Comparison of ENCODE assay signal across 18 cellular contexts in the genomic region with DNA sequence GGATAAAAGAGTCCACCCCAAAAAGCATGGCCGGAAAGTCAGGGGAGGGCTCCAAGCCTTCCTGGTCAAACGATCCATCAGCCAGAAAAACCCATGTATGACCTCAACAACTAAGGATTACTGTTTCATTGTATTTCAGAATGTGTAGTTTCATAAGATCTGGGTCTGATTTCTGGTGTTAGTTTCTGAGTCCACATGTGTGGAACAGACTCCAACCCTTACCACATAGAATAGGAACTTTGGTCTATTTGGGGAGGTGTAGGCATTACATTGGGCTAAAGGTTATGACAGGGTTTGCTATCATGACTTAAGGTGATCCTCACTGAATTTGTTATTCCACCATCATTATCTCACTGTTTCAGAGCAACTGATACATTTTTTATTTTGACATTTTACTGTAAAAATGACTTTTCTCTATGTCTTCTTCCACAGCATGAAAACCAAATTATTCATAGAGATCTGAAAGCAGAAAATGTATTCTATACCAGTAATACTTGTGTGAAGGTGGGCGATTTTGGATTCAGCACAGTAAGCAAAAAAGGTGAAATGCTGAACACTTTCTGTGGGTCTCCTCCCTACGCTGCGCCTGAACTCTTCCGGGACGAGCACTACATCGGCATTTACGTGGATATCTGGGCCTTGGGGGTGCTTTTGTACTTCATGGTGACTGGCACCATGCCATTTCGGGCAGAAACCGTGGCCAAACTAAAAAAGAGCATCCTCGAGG. TPM values are rescaled to one million over a fixed set of nuclear protein-coding genes. Genes with fewer than 3 reads are reported as not detected.
DNase-seq lines count a peak whose midpoint lies in the region; ATAC-seq, FAIRE-seq and TF ChIP-seq lines count a peak whose summit lies in the region.
"Had no signal": no experiment of that assay in that cellular context is flagged by ENCODE, and none has a peak within 500 bp of the region (broad histone marks: within the 10 kb centered on the region; RNA-seq: fewer than 3 reads in every experiment).

No MANE protein-coding gene starts in this region.

- CTCF ChIA-PET in K562 (lab: Yijun Ruan, JAX; ENCODE audit: low intra/inter-chr PET ratio): no interaction called here

- no peaks in the 10 kb centered on the region for H3K9me3 ChIP-seq in K562 (replicated peaks; ENCODE audit: control insufficient read depth, insufficient read depth, low read depth, low read length)
- no peaks in the 10 kb centered on the region for H3K9me3 ChIP-seq in right lobe of liver
- no peaks in the 10 kb centered on the region for H3K9me3 ChIP-seq in upper lobe of right lung
- H3K9me3 ChIP-seq: BLaER1 had no signal

- no peak overlapping the region for H2AFZ ChIP-seq in K562 (ENCODE audit: low read depth, low read length)
- H2AFZ ChIP-seq: GM23338 had no signal

- H3K9ac ChIP-seq in K562 (ENCODE audit: insufficient read depth in 1 of 2, low read depth in 2 of 2, low read length in 2 of 2): no peak overlapping the region
- H3K9ac ChIP-seq: BLaER1 had no signal

- H3K36me3 ChIP-seq in K562 (ENCODE audit: control insufficient read depth, insufficient read depth, low read length) (no peaks in the 10 kb centered on the region), right lobe of liver (no peaks in the 10 kb centered on the region), upper lobe of right lung (no peaks in the 10 kb centered on the region)
- H3K36me3 ChIP-seq: BLaER1 had no signal

- TF ChIP-seq POLR2A in K562 (conservative IDR thresholded peaks at IDR 0.05) (no peak), right lobe of liver (IDR thresholded peaks at IDR 0.05) (no peak)

- no peak for FAIRE-seq in K562 (lab: Jason Lieb, UNC)
- no peak for FAIRE-seq in D721Med (lab: Jason Lieb, UNC)
- FAIRE-seq: GM12891, GM18507 had no signal

- no peak overlapping the region for H3K4me2 ChIP-seq in K562 (ENCODE audit: insufficient read depth, low read length)
- H3K4me2 ChIP-seq: BLaER1, GM23338 had no signal

- H4K20me1 ChIP-seq in K562 (replicated peaks; ENCODE audit: control insufficient read depth, insufficient read depth, low read length): no peaks in the 10 kb centered on the region
- H4K20me1 ChIP-seq: BLaER1 had no signal

- WGBS in K562 (ENCODE audit: insufficient coverage, low coverage, missing lambda C conversion rate): 38% methylated on average over 12 of the region's 12 CpGs
- 89% methylated on average over 9 of the region's 12 CpGs for WGBS in right lobe of liver (ENCODE audit: insufficient coverage, low coverage, low lambda C conversion rate, missing lambda C conversion rate)

- no peaks in the 10 kb centered on the region for H3K79me2 ChIP-seq in K562 (ENCODE audit: control insufficient read depth, insufficient read depth, low read length)

- POLR2A ChIA-PET in K562 (lab: Yijun Ruan, JAX): no interaction called here

- intact Hi-C loops in K562 (cut with micrococcal nuclease): loop anchor here (5.0 kb wide), 1 partner anchor 33 kb away; a partner anchor contains a TSS
- intact Hi-C loops in right lobe of liver (cut with DNase I): no loop called here
- intact Hi-C loops in upper lobe of right lung (cut with DNase I): no loop called here

- DNase-seq in K562 (ENCODE audit: extremely low read depth in 1 of 4, low spot score in 3 of 4): no peak
- DNase-seq in left lobe of liver (ENCODE audit: low spot score): no peak
- no peak for DNase-seq in right lobe of liver
- DNase-seq in D721Med (ENCODE audit: insufficient read length, low spot score): no peak
- no peak for DNase-seq in upper lobe of right lung
- DNase-seq: CD4-positive, CD25-positive, alpha-beta regulatory T cell; CD8-positive, alpha-beta memory T cell; DMS53; DMS79 treated with DMSO at 0.1 percent for 48 hours; GF-D8; H9 had no signal

- no peaks in the 10 kb centered on the region for H3K9me1 ChIP-seq in K562 (ENCODE audit: control insufficient read depth, insufficient read depth, low read length)

- H3K27ac ChIP-seq in K562 (ENCODE audit: extremely low read depth, low read depth, low read length): no peak overlapping the region
- no peak overlapping the region for H3K27ac ChIP-seq in right lobe of liver
- no peak overlapping the region for H3K27ac ChIP-seq in upper lobe of right lung
- H3K27ac ChIP-seq: BLaER1, C4-2B had no signal

- H3K4me1 ChIP-seq in K562 (replicated peaks in 1 of 2; ENCODE audit: control insufficient read depth in 2 of 2, insufficient read depth in 2 of 2, low read length in 2 of 2) (peaks cover 0 to 16% of the 10 kb centered on the region in 2 experiments; a peak in 4 of 5 replicates), right lobe of liver (peaks cover 0 to 9% (median 3%) of the 10 kb centered on the region in 4 donors), upper lobe of right lung (no peaks in the 10 kb centered on the region)
- H3K4me1 ChIP-seq: BLaER1 had no signal

- in situ Hi-C loops in K562 (cut with MboI): no loop called here

- BruUV-seq in K562 (replicated peaks; lab: Mats Ljungman, UMichigan): no TSS peak

- no peak for TF ChIP-seq EP300 in K562 (IDR thresholded peaks at IDR 0.05; ENCODE audit: low read length)

- TF ChIP-seq CTCF in K562 (IDR thresholded peaks at IDR 0.05 in 2 of 3, conservative IDR thresholded peaks at IDR 0.05 in 1 of 3; ENCODE audit: insufficient read depth in 2 of 3, low read depth in 1 of 3, low read length in 3 of 3) (no peak), right lobe of liver (IDR thresholded peaks at IDR 0.05) (no peak), D721Med (IDR thresholded peaks at IDR 0.05; ENCODE audit: insufficient read depth, missing control alignments) (no peak), upper lobe of right lung (IDR thresholded peaks at IDR 0.05) (no peak)

- H3K27me3 ChIP-seq in K562 (ENCODE audit: control insufficient read depth in 2 of 2, insufficient read depth in 2 of 2, low read length in 2 of 2): no peaks in the 10 kb centered on the region; a peak in 1 of 5 replicates
- no peaks in the 10 kb centered on the region for H3K27me3 ChIP-seq in right lobe of liver
- no peaks in the 10 kb centered on the region for H3K27me3 ChIP-seq in upper lobe of right lung
- H3K27me3 ChIP-seq: BLaER1 had no signal

- H3K4me3 ChIP-seq in K562 (no peak overlapping the region), right lobe of liver (no peak overlapping the region), upper lobe of right lung (no peak overlapping the region)
- H3K4me3 ChIP-seq: BLaER1, GM23338 had no signal

- ATAC-seq in K562 (no peak), left lobe of liver (peak; percentile 77), right lobe of liver (peak in 3 of 4 donors; percentile 22 to 60 (median 43)), HG03159 (IDR thresholded peaks at IDR 0.05; ENCODE audit: unreplicated experiment) (no peak), upper lobe of right lung (no peak)
- ATAC-seq: GM23338, HCT116 had no signal

- no peak for TF ChIP-seq RAD21 in K562 (CRISPR knock-in tag; conservative IDR thresholded peaks at IDR 0.05 in 1 of 2, IDR thresholded peaks at IDR 0.05 in 1 of 2)

TF ChIP-seq in K562, 482 proteins besides CTCF, POLR2A, EP300 and RAD21 (continues in another document):
- peak; percentile 73 for TF ChIP-seq ZNF316 (IDR thresholded peaks at IDR 0.05)

RNA-seq across cellular contexts. Expression of a gene that starts 33.5 kb away (rescaled TPM):
- total RNA-seq in K562 (2011; cell fraction: chromatin; rRNA removed; ENCODE audit: low replicate concordance): 640 and 1,528 TPM in 2 replicates
- total RNA-seq in K562 (2011; cell fraction: nucleolus; rRNA removed): 261 and 443 TPM in 2 replicates
- total RNA-seq in K562 (2011; cell fraction: nucleoplasm; rRNA removed): 645 and 660 TPM in 2 replicates
- total RNA-seq in K562 (2014; rRNA removed) (43.7 and 46.9 TPM in 2 replicates), K562 (2014; rRNA removed; fragmentation: Illumina TruSeq; extraction: Trizol) (131 and 160 TPM in 2 replicates), K562 (2015; rRNA removed; fragmentation: Illumina TruSeq; extraction: Trizol) (66.1 and 77.9 TPM in 2 replicates), K562 (2021) (116 and 137 TPM in 2 replicates), left lobe of liver (42.8 TPM), right lobe of liver (100 to 1,000 TPM in 2 of 6 experiments, 10 to 100 TPM in 4; 27.9 to 341 (median 62.0) TPM), upper lobe of right lung (167 TPM)
- polyA plus RNA-seq in K562 (2011; rRNA removed) (337 and 342 TPM in 2 replicates), K562 (2014; fragmentation: Illumina TruSeq; extraction: Trizol) (139 and 165 TPM in 2 replicates), K562 (2014; fragmentation: Nextera tagmentation; extraction: Ambion mirVana) (10 to 100 TPM; 84.6 to 93.1 TPM), K562 (2014; rRNA removed) (111 and 122 TPM in 2 replicates)
- polyA plus RNA-seq in K562 (2011; cell fraction: cytosol; rRNA removed): 38.9 and 149 TPM in 2 replicates
- polyA plus RNA-seq in K562 (2011; cell fraction: nucleus; rRNA removed): 209 and 452 TPM in 2 replicates
- polyA plus RNA-seq in K562 (2012): 49.5 and 143 TPM in 2 replicates
- polyA minus RNA-seq in K562 (2011; rRNA and poly(A)+ RNA removed): 389 and 534 TPM in 2 replicates
- polyA minus RNA-seq in K562 (2011; cell fraction: cytosol; rRNA and poly(A)+ RNA removed): 123 and 131 TPM in 2 replicates
- 142 and 344 TPM in 2 replicates for polyA minus RNA-seq in K562 (2011; cell fraction: nucleus; rRNA and poly(A)+ RNA removed)

Comparison
In these comparisons a context has a peak if more than half of its experiments do, and no peak if none do; other contexts are left out.
1. ATAC-seq: peak in left lobe of liver (single experiment) and right lobe of liver (3 of 4); none in K562 (single experiment), HG03159 (single experiment) and upper lobe of right lung (single experiment).